Comparison of ENCODE assay signal across 21 cellular contexts in the genomic region with DNA sequence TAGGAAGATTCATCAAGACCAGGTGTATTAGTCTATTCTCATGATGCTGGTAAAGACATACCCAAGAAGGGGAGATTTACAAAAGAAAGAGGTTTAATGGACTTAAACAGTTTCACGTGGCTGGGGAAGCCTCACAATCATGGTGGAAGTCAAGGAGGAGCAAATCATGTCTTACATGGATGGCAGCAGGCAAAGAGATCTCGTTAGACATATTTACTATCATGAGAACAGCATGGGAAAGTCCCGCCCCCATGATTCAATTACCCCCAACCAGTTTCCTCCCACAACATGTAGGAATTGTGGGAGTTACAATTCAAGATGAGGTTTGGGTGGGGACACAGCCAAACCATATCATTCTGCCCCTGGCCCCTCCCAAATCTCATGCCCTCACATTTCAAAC. TPM values are rescaled to one million over a fixed set of nuclear protein-coding genes. Genes with fewer than 3 reads are reported as not detected.
"Had no signal": no experiment of that assay in that cellular context is flagged by ENCODE, and none has a peak within 500 bp of the region (broad histone marks: within the 10 kb centered on the region; RNA-seq: fewer than 3 reads in every experiment).

No MANE protein-coding gene starts in this region.

RNA-seq across cellular contexts. Expression of a gene that starts 12.4 kb away (rescaled TPM):
- total RNA-seq: activated naive CD4-positive, alpha-beta T cell treated with anti-CD3 and anti-CD28 coated beads for 36 hours; chondrocyte had no signal

RNA-seq across cellular contexts. Expression of a gene that starts 50.4 kb away (rescaled TPM):
- total RNA-seq: activated naive CD4-positive, alpha-beta T cell treated with anti-CD3 and anti-CD28 coated beads for 36 hours; activated naive CD4-positive, alpha-beta T cell treated with anti-CD3 and anti-CD28 coated beads, Interleukin-2, amount 50 U/mL, for 72 hours; activated naive CD8-positive, alpha-beta T cell treated with anti-CD3 and anti-CD28 coated beads for 36 hours; activated naive CD8-positive, alpha-beta T cell treated with anti-CD3 and anti-CD28 coated beads, Interleukin-2, amount 10 ng/mL, durations not matched to agents 7 days and 5 days; activated T-cell treated with anti-CD3 and anti-CD28 coated beads, Interleukin-2, amount 50 U/mL, for 4 hours; activated T-cell treated with anti-CD3 and anti-CD28 coated beads, Interleukin-2, amount 50 U/mL, for 72 hours; activated T-helper 1 cell treated with anti-CD3 and anti-CD28 coated beads, Interleukin-12 subunit alpha, Interleukin-12 subunit beta, Interleukin-2, Interleukin-4 antibody, amounts not matched to agents 30 ng/mL and 10 ng/mL and 1 ng/mL, durations not matched to agents 14 hours and 24 hours and 36 hours; activated T-helper 17 cell treated with anti-CD3 and anti-CD28 coated beads, Interleukin-2, amount 50 U/mL, for 72 hours; activated T-helper 2 cell treated with anti-CD3 and anti-CD28 coated beads, Interferon-gamma antibody, Interleukin-2, Interleukin-4, amounts not matched to agents 10 μg/mL and 5 μg/mL and 100 μg/mL, durations not matched to agents 14 hours and 24 hours and 36 hours; adrenal gland; aorta; ascending aorta; body of pancreas; breast epithelium; cardiac muscle cell; cardiac septum; cerebellum; chondrocyte had no signal
- polyA plus RNA-seq: adipose tissue, adrenal gland, cardiac muscle cell had no signal

RNA-seq across cellular contexts. Expression of a gene that starts 58.4 kb away (rescaled TPM):
- total RNA-seq: activated naive CD4-positive, alpha-beta T cell treated with anti-CD3 and anti-CD28 coated beads for 36 hours; activated naive CD4-positive, alpha-beta T cell treated with anti-CD3 and anti-CD28 coated beads, Interleukin-2, amount 50 U/mL, for 72 hours; activated naive CD8-positive, alpha-beta T cell treated with anti-CD3 and anti-CD28 coated beads for 36 hours; activated naive CD8-positive, alpha-beta T cell treated with anti-CD3 and anti-CD28 coated beads, Interleukin-2, amount 10 ng/mL, durations not matched to agents 7 days and 5 days; activated T-cell treated with anti-CD3 and anti-CD28 coated beads, Interleukin-2, amount 50 U/mL, for 4 hours; activated T-cell treated with anti-CD3 and anti-CD28 coated beads, Interleukin-2, amount 50 U/mL, for 72 hours; activated T-helper 1 cell treated with anti-CD3 and anti-CD28 coated beads, Interleukin-12 subunit alpha, Interleukin-12 subunit beta, Interleukin-2, Interleukin-4 antibody, amounts not matched to agents 30 ng/mL and 10 ng/mL and 1 ng/mL, durations not matched to agents 14 hours and 24 hours and 36 hours; activated T-helper 17 cell treated with anti-CD3 and anti-CD28 coated beads, Interleukin-2, amount 50 U/mL, for 72 hours; activated T-helper 2 cell treated with anti-CD3 and anti-CD28 coated beads, Interferon-gamma antibody, Interleukin-2, Interleukin-4, amounts not matched to agents 10 μg/mL and 5 μg/mL and 100 μg/mL, durations not matched to agents 14 hours and 24 hours and 36 hours; ascending aorta; astrocyte; body of pancreas; bronchial epithelial cell; cardiac muscle cell; cerebellum; chondrocyte had no signal
- polyA plus RNA-seq: cardiac muscle cell had no signal
